24 cellular contexts compared by ENCODE assay signal in genomic region chr13:40287428-40287827, GRCh38.
"Had no signal": no experiment of that assay in that cellular context is flagged by ENCODE, and none has a peak within 500 bp of the region (broad histone marks: within the 10 kb centered on the region; RNA-seq: fewer than 3 reads in every experiment).

No MANE protein-coding gene starts in this region.

- H3K4me1 Mint-ChIP-seq: endodermal cell had no signal

- H3K27ac Mint-ChIP-seq: dendritic cell treated with granulocyte-macrophage colony-stimulating factor and Interleukin-4, amounts not matched to agents 40 ng/mL and 50 ng/mL, for 4 days; effector memory CD8-positive, alpha-beta T cell; endodermal cell had no signal

- H3K9me3 ChIP-seq: colonic mucosa, esophagus squamous epithelium, gastrocnemius medialis, heart right ventricle, lower lobe of right lung had no signal

- H3K4me3 ChIP-seq: colonic mucosa, esophagus squamous epithelium, gastrocnemius medialis, heart right ventricle, lower lobe of right lung had no signal

- H3K27me3 Mint-ChIP-seq: dendritic cell treated with granulocyte-macrophage colony-stimulating factor and Interleukin-4, amounts not matched to agents 40 ng/mL and 50 ng/mL, for 4 days; effector memory CD8-positive, alpha-beta T cell had no signal

- ATAC-seq: effector memory CD8-positive, alpha-beta T cell; esophagus mucosa; gastrocnemius medialis; heart right ventricle; left colon; left lobe of liver; lower lobe of right lung had no signal

- H3K36me3 ChIP-seq: colonic mucosa, esophagus squamous epithelium, gastrocnemius medialis, heart right ventricle, lower lobe of right lung had no signal

- H3K27me3 ChIP-seq: colonic mucosa, esophagus squamous epithelium, gastrocnemius medialis, heart right ventricle had no signal

- H3K9me3 Mint-ChIP-seq: dendritic cell treated with granulocyte-macrophage colony-stimulating factor and Interleukin-4, amounts not matched to agents 40 ng/mL and 50 ng/mL, for 4 days; effector memory CD8-positive, alpha-beta T cell; endodermal cell had no signal

- H3K4me1 ChIP-seq: colonic mucosa, gastrocnemius medialis, lower lobe of right lung had no signal

- DNase-seq: cerebellar nuclear complex; colonic mucosa; cortex of kidney; effector CD8-positive, alpha-beta T cell; effector memory CD8-positive, alpha-beta T cell; endodermal cell; erythroblast; esophagus squamous epithelium; foreskin fibroblast; foreskin melanocyte; gastrocnemius medialis; glutamatergic neuron; head of caudate nucleus; heart right ventricle; hippocampal formation; left colon; left ventricle myocardium superior; lower lobe of right lung; mesendoderm; midbrain had no signal

- H3K27ac ChIP-seq: colonic mucosa, epithelial cell of prostate, esophagus squamous epithelium, gastrocnemius medialis, lower lobe of right lung had no signal

- H3K4me3 Mint-ChIP-seq: dendritic cell treated with granulocyte-macrophage colony-stimulating factor and Interleukin-4, amounts not matched to agents 40 ng/mL and 50 ng/mL, for 4 days; effector memory CD8-positive, alpha-beta T cell; endodermal cell had no signal
